Comparison of ENCODE assay signal across 8 cellular contexts in the genomic region with DNA sequence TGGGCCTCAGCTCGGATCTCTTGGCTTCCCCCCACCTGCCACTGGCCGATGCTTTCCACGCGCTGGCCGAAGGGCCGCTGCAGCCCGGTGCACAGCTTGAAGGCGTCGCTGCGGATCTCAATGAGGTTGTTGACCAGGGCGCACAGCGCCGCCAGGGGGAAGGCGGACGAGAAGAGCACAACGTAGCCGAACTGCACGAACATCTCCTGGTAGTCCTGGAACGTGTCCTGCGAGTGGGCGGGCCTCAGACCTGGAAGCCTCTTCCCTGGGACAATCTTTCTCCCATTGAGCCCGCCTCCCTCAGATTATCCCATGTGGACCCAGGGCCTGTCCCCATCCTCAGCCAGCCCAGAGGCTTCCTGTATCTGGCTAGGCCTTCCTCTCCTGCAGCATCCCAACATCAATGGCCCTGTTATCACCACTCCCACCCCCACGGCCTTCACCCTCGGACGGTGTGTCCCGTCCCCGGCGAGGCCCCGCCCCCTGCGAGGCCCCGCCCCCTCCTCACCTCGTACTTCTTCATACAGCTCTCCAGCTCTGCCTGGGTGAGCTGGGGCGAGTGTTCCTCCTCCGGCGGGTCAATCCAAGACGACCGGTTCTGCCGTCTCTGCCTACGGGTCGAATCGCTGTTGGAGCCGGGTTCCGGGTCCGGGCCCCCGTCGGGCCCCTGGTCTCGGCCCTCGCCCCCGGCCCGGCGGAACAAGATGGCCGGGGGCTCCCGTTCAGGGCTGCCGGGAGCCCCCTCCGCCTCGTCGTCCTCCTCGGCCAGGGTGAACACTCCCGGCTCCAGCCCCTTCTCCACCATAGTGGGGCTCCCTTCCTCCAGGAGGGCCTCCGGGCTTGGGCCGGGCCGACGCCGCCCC. TPM values are rescaled to one million over a fixed set of nuclear protein-coding genes. Genes with fewer than 3 reads are reported as not detected.
DNase-seq lines count a peak whose midpoint lies in the region; ATAC-seq and TF ChIP-seq lines count a peak whose summit lies in the region.

No MANE protein-coding gene starts in this region.

- H3K36me3 ChIP-seq in HEK293 (ENCODE audit: control insufficient read depth in 2 of 2, insufficient read depth in 1 of 2, low read length in 2 of 2) (peaks cover 0 to 16% of the 10 kb centered on the region in 2 experiments; a peak in 2 of 3 replicates), ectodermal cell (ENCODE audit: control insufficient read depth, insufficient read depth, low read length) (peaks cover 6% of the 10 kb centered on the region), uterus (no peaks in the 10 kb centered on the region), SJCRH30 (no peaks in the 10 kb centered on the region)

- no peaks in the 10 kb centered on the region for H3K4me1 ChIP-seq in HEK293 (ENCODE audit: control insufficient read depth, insufficient read depth, low read length)
- peaks cover 9% of the 10 kb centered on the region for H3K4me1 ChIP-seq in ectodermal cell (ENCODE audit: control insufficient read depth, insufficient read depth, low read length)
- H3K4me1 ChIP-seq in uterus, result peaks cover 0 to 20% of the 10 kb centered on the region in 2 donors
- no peaks in the 10 kb centered on the region; the same call in 1 of the 2 replicates for H3K4me1 ChIP-seq in SJCRH30

- peak overlapping the region; percentile 53; the same call in 1 of the 2 replicates for H3K27ac ChIP-seq in HEK293 (ENCODE audit: extremely low read depth, low read depth, low read length)
- H3K27ac ChIP-seq in ectodermal cell (ENCODE audit: insufficient read depth, low read depth, low read length, poor library complexity, severe bottlenecking), result peak overlapping the region; percentile 37
- no peak overlapping the region for H3K27ac ChIP-seq in uterus
- H3K27ac ChIP-seq in SJCRH30, result no peak overlapping the region

- DNase-seq in activated CD4-positive, alpha-beta T cell treated with anti-CD3 and anti-CD28 coated beads for 1 hour, result peak; percentile 37
- peak; percentile 76 for DNase-seq in mucosa of gallbladder (ENCODE audit: low spot score)
- peak; percentile 61 to 75 for DNase-seq in uterus
- no peak for DNase-seq in SJCRH30
- DNase-seq in NCI-H524 treated with DMSO at 0.1 percent for 48 hours (lab: John Stamatoyannopoulos, UW), result no peak

- CTCF ChIA-PET in HEK293 (lab: Yijun Ruan, JAX), result no interaction called here

- H3K27me3 ChIP-seq in ectodermal cell (ENCODE audit: control insufficient read depth, insufficient read depth, low read length, poor library complexity, severe bottlenecking) (peaks cover 12% of the 10 kb centered on the region), uterus (peaks cover 0 to 12% of the 10 kb centered on the region in 2 donors), SJCRH30 (no peaks in the 10 kb centered on the region)

- TF ChIP-seq CTCF in HEK293 (tag by site-specific recombination; IDR thresholded peaks at IDR 0.05) (no peak), uterus (IDR thresholded peaks at IDR 0.05) (peak in 3 of 4 experiments; percentile 33 to 49 (median 40))

- POLR2A ChIA-PET in HEK293 (lab: Yijun Ruan, JAX), result interaction anchor here (0.6 to 2.6 kb wide), 5 partner anchors 10 to 1838 kb away, joined by 3 to 13 read pairs (median 5); partner anchors contain the start of genes DDA1 and MRPL34

- intact Hi-C loops in uterus (cut with DNase I; ENCODE audit: low total_unique reads), result no loop called here

- H3K4me3 ChIP-seq in HEK293 (ENCODE audit: low read depth, low read length) (peak overlapping the region; percentile 28), ectodermal cell (ENCODE audit: insufficient read depth, low read depth, low read length) (peak overlapping the region; percentile 47), uterus (peak overlapping the region; percentile 24 to 25), SJCRH30 (no peak overlapping the region)

- ATAC-seq in GM21367 (IDR thresholded peaks at IDR 0.05; ENCODE audit: unreplicated experiment), result no peak

- TF ChIP-seq POLR2A in uterus (IDR thresholded peaks at IDR 0.05), result no peak

- WGBS in ectodermal cell, 2 experiments, result 3 to 4% methylated on average over 61 to 64 of the region's 64 CpGs

- H3K9me3 ChIP-seq in HEK293 (ENCODE audit: control insufficient read depth, insufficient read depth, low read depth, low read length), result no peaks in the 10 kb centered on the region
- H3K9me3 ChIP-seq in ectodermal cell (ENCODE audit: control insufficient read depth, low read length), result no peaks in the 10 kb centered on the region
- no peaks in the 10 kb centered on the region for H3K9me3 ChIP-seq in uterus
- no peaks in the 10 kb centered on the region for H3K9me3 ChIP-seq in SJCRH30 (replicated peaks)

TF ChIP-seq in HEK293, 187 proteins besides CTCF, POLR2A, EP300 and RAD21 (continues in another document):
- peak; percentile 78; the same call in 1 of the 2 replicates for TF ChIP-seq KLF9 (tag by site-specific recombination; IDR thresholded peaks at IDR 0.05; ENCODE audit: low read depth)
- TF ChIP-seq, protein P1, sequence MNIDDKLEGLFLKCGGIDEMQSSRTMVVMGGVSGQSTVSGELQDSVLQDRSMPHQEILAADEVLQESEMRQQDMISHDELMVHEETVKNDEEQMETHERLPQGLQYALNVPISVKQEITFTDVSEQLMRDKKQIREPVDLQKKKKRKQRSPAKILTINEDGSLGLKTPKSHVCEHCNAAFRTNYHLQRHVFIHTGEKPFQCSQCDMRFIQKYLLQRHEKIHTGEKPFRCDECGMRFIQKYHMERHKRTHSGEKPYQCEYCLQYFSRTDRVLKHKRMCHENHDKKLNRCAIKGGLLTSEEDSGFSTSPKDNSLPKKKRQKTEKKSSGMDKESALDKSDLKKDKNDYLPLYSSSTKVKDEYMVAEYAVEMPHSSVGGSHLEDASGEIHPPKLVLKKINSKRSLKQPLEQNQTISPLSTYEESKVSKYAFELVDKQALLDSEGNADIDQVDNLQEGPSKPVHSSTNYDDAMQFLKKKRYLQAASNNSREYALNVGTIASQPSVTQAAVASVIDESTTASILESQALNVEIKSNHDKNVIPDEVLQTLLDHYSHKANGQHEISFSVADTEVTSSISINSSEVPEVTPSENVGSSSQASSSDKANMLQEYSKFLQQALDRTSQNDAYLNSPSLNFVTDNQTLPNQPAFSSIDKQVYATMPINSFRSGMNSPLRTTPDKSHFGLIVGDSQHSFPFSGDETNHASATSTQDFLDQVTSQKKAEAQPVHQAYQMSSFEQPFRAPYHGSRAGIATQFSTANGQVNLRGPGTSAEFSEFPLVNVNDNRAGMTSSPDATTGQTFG (tag by site-specific recombination; IDR thresholded peaks at IDR 0.05; ENCODE audit: borderline replicate concordance), result no peak
- TF ChIP-seq, protein P2, sequence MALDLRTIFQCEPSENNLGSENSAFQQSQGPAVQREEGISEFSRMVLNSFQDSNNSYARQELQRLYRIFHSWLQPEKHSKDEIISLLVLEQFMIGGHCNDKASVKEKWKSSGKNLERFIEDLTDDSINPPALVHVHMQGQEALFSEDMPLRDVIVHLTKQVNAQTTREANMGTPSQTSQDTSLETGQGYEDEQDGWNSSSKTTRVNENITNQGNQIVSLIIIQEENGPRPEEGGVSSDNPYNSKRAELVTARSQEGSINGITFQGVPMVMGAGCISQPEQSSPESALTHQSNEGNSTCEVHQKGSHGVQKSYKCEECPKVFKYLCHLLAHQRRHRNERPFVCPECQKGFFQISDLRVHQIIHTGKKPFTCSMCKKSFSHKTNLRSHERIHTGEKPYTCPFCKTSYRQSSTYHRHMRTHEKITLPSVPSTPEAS (tag by site-specific recombination; IDR thresholded peaks at IDR 0.05), result no peak
- peak; percentile 83 for TF ChIP-seq ZBTB20 (tag by site-specific recombination; IDR thresholded peaks at IDR 0.05)
- TF ChIP-seq ZNF184 (tag by site-specific recombination; IDR thresholded peaks at IDR 0.05), result no peak
- TF ChIP-seq ZNF132 (tag by site-specific recombination; IDR thresholded peaks at IDR 0.05; ENCODE audit: borderline replicate concordance), result no peak
- TF ChIP-seq KLF8 (tag by site-specific recombination; IDR thresholded peaks at IDR 0.05), result peak; percentile 32; the same call in 1 of the 2 replicates
- TF ChIP-seq PRDM1 (tag by site-specific recombination; IDR thresholded peaks at IDR 0.05), result no peak
- no peak for TF ChIP-seq ZNF548 (tag by site-specific recombination; IDR thresholded peaks at IDR 0.05)

RNA-seq across cellular contexts. Expression of gene ANO8, which starts 6.8 kb away (rescaled TPM):
- polyA plus RNA-seq in ectodermal cell (2013, experiment 1 of 4), result 31.4 TPM
- polyA plus RNA-seq in ectodermal cell (2013, experiment 2 of 4), result 32.5 TPM
- 26.4 TPM for polyA plus RNA-seq in ectodermal cell (2013, experiment 3 of 4)
- polyA plus RNA-seq in ectodermal cell (2013, experiment 4 of 4), result 29.6 TPM
- total RNA-seq in mucosa of gallbladder (33.2 TPM), uterus (10 to 100 TPM in 1 of 4 donors, 1 to 10 TPM in 2, under 1 TPM in 1; 0.51 to 12.6 (median 7.6) TPM)
- 2.7 and 3.0 TPM in 2 replicates for total RNA-seq in SJCRH30 (2014; rRNA removed; shearing (Covaris generic))

RNA-seq across cellular contexts. Expression of gene GTPBP3, which starts 9.5 kb away (rescaled TPM):
- polyA plus RNA-seq in ectodermal cell (2013, experiment 1 of 4), result 44.9 TPM
- polyA plus RNA-seq in ectodermal cell (2013, experiment 2 of 4), result 39.2 TPM
- polyA plus RNA-seq in ectodermal cell (2013, experiment 3 of 4), result 34.0 TPM
- polyA plus RNA-seq in ectodermal cell (2013, experiment 4 of 4), result 37.9 TPM
- total RNA-seq in mucosa of gallbladder (24.7 TPM), uterus (10 to 100 TPM in 3 of 4 donors, under 1 TPM in 1; 0.88 to 31.2 (median 24.4) TPM)
- 27.6 and 31.2 TPM in 2 replicates for total RNA-seq in SJCRH30 (2014; rRNA removed; shearing (Covaris generic))

RNA-seq across cellular contexts. Expression of gene DDA1, which starts 18.5 kb away (rescaled TPM):
- polyA plus RNA-seq in ectodermal cell (2013, experiment 1 of 4), result 47.9 TPM
- polyA plus RNA-seq in ectodermal cell (2013, experiment 2 of 4), result 48.5 TPM
- polyA plus RNA-seq in ectodermal cell (2013, experiment 3 of 4), result 41.1 TPM
- 43.9 TPM for polyA plus RNA-seq in ectodermal cell (2013, experiment 4 of 4)
- total RNA-seq in mucosa of gallbladder (37.9 TPM), uterus (10 to 100 TPM in 2 of 4 donors, 1 to 10 TPM in 2; 2.8 to 22.2 (median 8.9) TPM)
- 34.2 and 37.5 TPM in 2 replicates for total RNA-seq in SJCRH30 (2014; rRNA removed; shearing (Covaris generic))

RNA-seq across cellular contexts. Expression of gene MRPL34, which starts 22.2 kb away (rescaled TPM):
- polyA plus RNA-seq in ectodermal cell (2013, experiment 1 of 4), result 47.0 TPM
- polyA plus RNA-seq in ectodermal cell (2013, experiment 2 of 4), result 48.2 TPM
- 56.2 TPM for polyA plus RNA-seq in ectodermal cell (2013, experiment 3 of 4)
- 66.2 TPM for polyA plus RNA-seq in ectodermal cell (2013, experiment 4 of 4)
- 102 TPM for total RNA-seq in mucosa of gallbladder
- total RNA-seq in uterus, result 100 to 1,000 TPM in 2 of 4 donors, 10 to 100 TPM in 2; 30.9 to 289 (median 97.2) TPM
- 68.5 and 69.0 TPM in 2 replicates for total RNA-seq in SJCRH30 (2014; rRNA removed; shearing (Covaris generic))

RNA-seq across cellular contexts. Expression of gene ABHD8, which starts 24.7 kb away (rescaled TPM):
- 12.9 TPM for polyA plus RNA-seq in ectodermal cell (2013, experiment 1 of 4)
- 12.1 TPM for polyA plus RNA-seq in ectodermal cell (2013, experiment 2 of 4)
- polyA plus RNA-seq in ectodermal cell (2013, experiment 3 of 4), result 8.8 TPM
- polyA plus RNA-seq in ectodermal cell (2013, experiment 4 of 4), result 11.1 TPM
- total RNA-seq in mucosa of gallbladder (20.1 TPM), uterus (100 to 1,000 TPM in 1 of 4 donors, 10 to 100 TPM in 2, 1 to 10 TPM in 1; 9.0 to 115 (median 19.2) TPM)
- 26.4 and 27.2 TPM in 2 replicates for total RNA-seq in SJCRH30 (2014; rRNA removed; shearing (Covaris generic))

Comparison
In these comparisons a context has a peak if more than half of its experiments do, and no peak if none do; other contexts are left out.
1. H3K27ac ChIP-seq: peak in HEK293 (single experiment) and ectodermal cell (single experiment); none in uterus (0 of 2) and SJCRH30 (single experiment).
2. DNase-seq: peak in activated CD4-positive, alpha-beta T cell treated with anti-CD3 and anti-CD28 coated beads for 1 hour (single experiment), mucosa of gallbladder (single experiment) and uterus (2 of 2); none in SJCRH30 (0 of 2) and NCI-H524 treated with DMSO at 0.1 percent for 48 hours (single experiment).